1 cellular context compared by ENCODE assay signal in genomic region chr11:73531386-73531785, GRCh38.
TF ChIP-seq lines count a peak whose summit lies in the region.

No MANE protein-coding gene starts in this region.

TF ChIP-seq in IMR-90, 13 proteins besides CTCF, POLR2A, EP300 and RAD21 (continued from another document):
- TF ChIP-seq RFX5 (IDR thresholded peaks at IDR 0.05; ENCODE audit: low read depth, low read length) (no peak), SMC3 (IDR thresholded peaks at IDR 0.05; ENCODE audit: low read depth, low read length) (no peak), MXI1 (IDR thresholded peaks at IDR 0.05; ENCODE audit: borderline replicate concordance, low read depth, low read length) (no peak), USF2 (IDR thresholded peaks at IDR 0.05; ENCODE audit: low read depth, low read length) (no peak), NFE2L2 (IDR thresholded peaks at IDR 0.05; ENCODE audit: low read depth, low read length) (no peak), FOS (IDR thresholded peaks at IDR 0.05; ENCODE audit: low read depth, low read length) (no peak), CHD1 (IDR thresholded peaks at IDR 0.05; ENCODE audit: low read depth, low read length) (no peak), CEBPB (IDR thresholded peaks at IDR 0.05; ENCODE audit: low read depth, low read length) (no peak), MAZ (IDR thresholded peaks at IDR 0.05; ENCODE audit: borderline replicate concordance, low read depth, low read length) (no peak), RCOR1 (IDR thresholded peaks at IDR 0.05; ENCODE audit: insufficient replicate concordance, low read length) (no peak), MAFK (IDR thresholded peaks at IDR 0.05; ENCODE audit: low read depth, low read length) (no peak)
